Comparison of ENCODE assay signal across 18 cellular contexts in genomic region chr5:37326536-37326935, GRCh38.
"Had no signal": no experiment of that assay in that cellular context is flagged by ENCODE, and none has a peak within 500 bp of the region (broad histone marks: within the 10 kb centered on the region; RNA-seq: fewer than 3 reads in every experiment).

No MANE protein-coding gene starts in this region.

- H3K9me3 ChIP-seq: heart left ventricle, neutrophil, psoas muscle had no signal

- FAIRE-seq: colon, frontal cortex, urothelium cell line had no signal

- H3K27ac ChIP-seq: heart left ventricle, neutrophil, psoas muscle had no signal

- DNase-seq: heart left ventricle; hippocampal formation; left colon; left ventricle myocardium superior; mesendoderm; naive thymus-derived CD4-positive, alpha-beta T cell; nephron progenitor cell; psoas muscle; retina; stimulated activated CD4-positive, alpha-beta T cell treated with anti-CD3 and anti-CD28 coated beads, Interleukin-2, amount 100 ng/mL, for 24 hours; stimulated activated CD4-positive, alpha-beta T cell treated with anti-CD3 and anti-CD28 coated beads, Interleukin-4, amount 100 ng/mL, for 4 hours; stimulated activated naive B cell treated with anti-CD40 and anti-IgM and Interleukin-4, amounts not matched to agents 10 μg/mL and 1 μg/mL and 100 μg/mL, for 72 hours had no signal

- ATAC-seq: heart left ventricle; left colon; left ventricle myocardium superior; naive thymus-derived CD4-positive, alpha-beta T cell; psoas muscle; sciatic nerve; stimulated activated naive B cell treated with anti-CD40 and anti-IgM and Interleukin-4, amounts not matched to agents 10 μg/mL and 1 μg/mL and 100 μg/mL, for 72 hours had no signal

- H3K4me1 ChIP-seq: heart left ventricle, psoas muscle had no signal

- H3K27me3 ChIP-seq: heart left ventricle, neutrophil had no signal

- H3K4me3 ChIP-seq: heart left ventricle, lung, psoas muscle had no signal
